ENCODE assay signal across 16 cellular contexts in the genomic region with DNA sequence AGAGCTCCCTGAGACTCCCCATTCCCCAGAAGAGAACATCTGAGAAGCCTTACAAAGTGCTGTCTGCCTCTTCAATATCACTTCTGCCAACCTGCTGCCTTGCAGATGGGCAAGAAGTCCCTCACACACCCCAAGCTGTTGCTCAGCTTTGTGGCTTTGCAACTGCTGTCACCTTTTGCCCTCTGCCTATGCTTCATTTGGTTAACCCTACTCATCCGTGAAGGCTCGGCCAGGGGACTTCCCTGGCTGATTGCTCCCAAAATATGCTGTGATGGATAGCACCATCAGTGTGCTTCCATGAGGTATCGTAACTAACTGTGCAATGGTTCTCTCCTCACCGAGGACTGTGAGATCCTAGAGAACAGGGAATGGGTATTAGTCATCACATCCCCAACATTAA.
DNase-seq lines count a peak whose midpoint lies in the region; ATAC-seq and FAIRE-seq lines count a peak whose summit lies in the region.
"Had no signal": no experiment of that assay in that cellular context is flagged by ENCODE, and none has a peak within 500 bp of the region (broad histone marks: within the 10 kb centered on the region; RNA-seq: fewer than 3 reads in every experiment).

No MANE protein-coding gene starts in this region.

- ATAC-seq in HG02885 (IDR thresholded peaks at IDR 0.05; ENCODE audit: poor library complexity, unreplicated experiment) (peak; percentile 71), HG03196 (IDR thresholded peaks at IDR 0.05; ENCODE audit: unreplicated experiment) (no peak)
- ATAC-seq: A549, HCT116, left ventricle myocardium superior, upper lobe of right lung had no signal

- DNase-seq in EL (peak; percentile 31), GM19239 (ENCODE audit: insufficient read length, low spot score) (no peak), RPMI7951 (ENCODE audit: low read depth) (peak; percentile 86), NCI-H2227 (lab: John Stamatoyannopoulos, UW; ENCODE audit: unreplicated experiment) (no peak), NCI-H187 treated with DMSO at 0.1 percent for 48 hours (lab: John Stamatoyannopoulos, UW) (no peak)
- DNase-seq in stimulated activated CD4-positive, alpha-beta T cell treated with anti-CD3 and anti-CD28 coated beads, Interleukin-12 subunit alpha, Interleukin-12 subunit beta, amount 100 ng/mL, for 4 hours: no peak
- DNase-seq: activated CD4-positive, alpha-beta T cell treated with anti-CD3 and anti-CD28 coated beads, Interleukin-2, amount 10 ng/mL, durations not matched to agents 7 days and 5 days; brain microvascular endothelial cell; left ventricle myocardium superior; NCI-H2029 treated with DMSO at 0.1 percent for 48 hours; SW 1271; upper lobe of right lung had no signal

- peak; percentile 62 for FAIRE-seq in GM19239 (lab: Jason Lieb, UNC)
- FAIRE-seq: A549 had no signal

Comparison
In these comparisons a context has a peak if more than half of its experiments do, and no peak if none do; other contexts are left out.
1. DNase-seq: peak in EL (single experiment) and RPMI7951 (single experiment); none in GM19239 (single experiment), NCI-H2227 (single experiment), NCI-H187 treated with DMSO at 0.1 percent for 48 hours (single experiment) and stimulated activated CD4-positive, alpha-beta T cell treated with anti-CD3 and anti-CD28 coated beads, Interleukin-12 subunit alpha, Interleukin-12 subunit beta, amount 100 ng/mL, for 4 hours (single experiment).